Comparison of ENCODE assay signal across 8 cellular contexts in the genomic region with DNA sequence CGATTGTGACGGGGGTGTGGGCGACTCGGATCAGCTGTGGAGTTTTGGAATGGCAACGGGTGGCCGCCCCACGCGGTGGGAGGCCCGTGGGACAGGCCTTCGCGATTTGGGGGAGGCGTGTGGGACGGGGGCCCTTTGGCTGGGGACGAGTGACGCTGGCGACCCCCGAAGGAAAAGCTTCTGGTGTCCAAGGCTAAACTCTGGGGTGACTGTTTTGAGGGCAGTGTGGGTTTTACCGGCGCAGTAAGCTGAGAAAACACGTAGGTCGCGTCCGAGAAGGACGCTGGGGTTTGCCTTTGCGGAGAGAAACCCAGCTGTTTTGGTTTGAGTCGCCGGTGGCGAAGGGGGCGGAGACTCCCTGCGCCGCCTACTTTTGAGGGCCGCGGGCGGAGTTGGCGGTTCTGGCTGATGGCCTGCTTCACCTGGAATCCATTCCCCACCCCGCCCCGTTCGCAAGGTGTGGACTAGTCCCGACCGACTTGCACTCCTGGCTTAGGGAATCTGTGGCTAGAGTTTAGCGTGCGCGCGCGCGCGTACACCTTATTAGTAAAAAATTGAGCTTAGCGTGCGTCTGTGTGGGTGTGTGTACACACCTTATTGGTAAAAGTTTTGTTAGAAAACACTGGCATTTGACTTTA. TPM values are rescaled to one million over a fixed set of nuclear protein-coding genes. Genes with fewer than 3 reads are reported as not detected.
A peak's percentile ranks its signal among the peaks of the same experiment; 100 is the strongest.
DNase-seq lines count a peak whose midpoint lies in the region; ATAC-seq and TF ChIP-seq lines count a peak whose summit lies in the region.

No MANE protein-coding gene starts in this region.

- H3K27ac ChIP-seq in RWPE2 (ENCODE audit: poor library complexity, severe bottlenecking) (peak overlapping the region; percentile 70), neural cell (ENCODE audit: low read length) (peak overlapping the region; percentile 90), stomach smooth muscle (ENCODE audit: low read length) (peak overlapping the region; percentile 99)

- peak overlapping the region; percentile 96 for H3K9ac ChIP-seq in ES-I3 (ENCODE audit: low read depth, low read length)
- peak overlapping the region; percentile 93 for H3K9ac ChIP-seq in neural cell (ENCODE audit: low read length)
- peak overlapping the region; percentile 97 to 98 for H3K9ac ChIP-seq in stomach smooth muscle (ENCODE audit: low read length in 2 of 2)

- H3K4me1 ChIP-seq in ES-I3 (ENCODE audit: insufficient read depth, low read length), result peaks cover 3% of the 10 kb centered on the region; the same call in 1 of the 2 replicates
- H3K4me1 ChIP-seq in RWPE2 (ENCODE audit: insufficient read depth, poor library complexity, severe bottlenecking), result peaks cover 25% of the 10 kb centered on the region
- no peaks in the 10 kb centered on the region for H3K4me1 ChIP-seq in stomach smooth muscle (ENCODE audit: control insufficient read depth, insufficient read depth, low read length)

- H2AFZ ChIP-seq in neural cell (ENCODE audit: low read depth, low read length), result peak overlapping the region; percentile 95

- no peaks in the 10 kb centered on the region for H3K9me2 ChIP-seq in neural cell (ENCODE audit: insufficient read depth, low read length)

- peak overlapping the region; percentile 92 for H3K4me3 ChIP-seq in H7 (ENCODE audit: insufficient read depth, low read depth, low read length)
- H3K4me3 ChIP-seq in RWPE2 (ENCODE audit: severe bottlenecking), result peak overlapping the region; percentile 88
- peak overlapping the region; percentile 91 to 97 for H3K4me3 ChIP-seq in foreskin fibroblast (ENCODE audit: low read depth in 1 of 2, low read length in 2 of 2)
- peak overlapping the region; percentile 95 for H3K4me3 ChIP-seq in neural cell (ENCODE audit: low read length)
- peak overlapping the region; percentile 98 to 99 for H3K4me3 ChIP-seq in stomach smooth muscle (ENCODE audit: low read length in 2 of 2)

- TF ChIP-seq EP300 in neural cell (conservative IDR thresholded peaks at IDR 0.05; ENCODE audit: poor library complexity, severe bottlenecking), result no peak

- no peak for TF ChIP-seq RAD21 in neural cell (conservative IDR thresholded peaks at IDR 0.05)

- no peaks in the 10 kb centered on the region for H3K9me3 ChIP-seq in ES-I3 (ENCODE audit: control insufficient read depth, insufficient read depth, low read length)
- no peaks in the 10 kb centered on the region for H3K9me3 ChIP-seq in RWPE2 (ENCODE audit: severe bottlenecking)
- H3K9me3 ChIP-seq in neural cell (ENCODE audit: low read length), result no peaks in the 10 kb centered on the region
- H3K9me3 ChIP-seq in stomach smooth muscle (ENCODE audit: control insufficient read depth in 2 of 2, low read length in 2 of 2), result no peaks in the 10 kb centered on the region

- ATAC-seq in RWPE2 (ENCODE audit: low read depth), result peak; percentile 85

- TF ChIP-seq CTCF in RWPE2 (IDR thresholded peaks at IDR 0.05; ENCODE audit: poor library complexity, severe bottlenecking) (no peak), foreskin fibroblast (IDR thresholded peaks at IDR 0.05; ENCODE audit: low read depth, low read length) (no peak), neural cell (IDR thresholded peaks at IDR 0.05; ENCODE audit: poor library complexity, severe bottlenecking) (no peak)

- peak; percentile 87 for DNase-seq in H7
- peak; percentile 99 for DNase-seq in LoVo (ENCODE audit: low spot score)
- DNase-seq in RWPE2 (ENCODE audit: low spot score), result peak; percentile 99
- peak; percentile 67 for DNase-seq in activated gamma-delta T cell (lab: John Stamatoyannopoulos, UW)
- peak; percentile 64 to 89 for DNase-seq in foreskin fibroblast

- H3K79me2 ChIP-seq in neural cell (replicated peaks; ENCODE audit: insufficient read depth, low read length), result peaks cover 28% of the 10 kb centered on the region

- H4K20me1 ChIP-seq in neural cell (ENCODE audit: insufficient read depth), result no peaks in the 10 kb centered on the region

- H3F3A ChIP-seq in neural cell (ENCODE audit: insufficient read depth, low read length, poor library complexity, severe bottlenecking), result no peaks in the 10 kb centered on the region

- H3K27me3 ChIP-seq in H7 (ENCODE audit: control insufficient read depth, insufficient read depth, low read length) (no peaks in the 10 kb centered on the region), RWPE2 (ENCODE audit: insufficient read depth, poor library complexity, severe bottlenecking) (no peaks in the 10 kb centered on the region), neural cell (ENCODE audit: insufficient read depth, low read depth, low read length) (no peaks in the 10 kb centered on the region), stomach smooth muscle (ENCODE audit: control insufficient read depth in 1 of 2, insufficient read depth in 2 of 2, low read length in 2 of 2) (no peaks in the 10 kb centered on the region)

- H3K36me3 ChIP-seq in ES-I3 (ENCODE audit: insufficient read depth, low read length) (no peaks in the 10 kb centered on the region), H7 (replicated peaks; ENCODE audit: control insufficient read depth, insufficient read depth, low read length) (no peaks in the 10 kb centered on the region), RWPE2 (ENCODE audit: low read depth) (peaks cover 3% of the 10 kb centered on the region; the same call in 1 of the 2 replicates), neural cell (ENCODE audit: insufficient read depth, low read length) (no peaks in the 10 kb centered on the region), stomach smooth muscle (ENCODE audit: control insufficient read depth in 2 of 2, insufficient read depth in 2 of 2, low read length in 2 of 2) (no peaks in the 10 kb centered on the region)

- H3K4me2 ChIP-seq in neural cell (ENCODE audit: low read length), result peak overlapping the region; percentile 92

TF ChIP-seq in neural cell, 6 proteins besides CTCF, POLR2A, EP300 and RAD21:
- TF ChIP-seq EZH2 (IDR thresholded peaks at IDR 0.05; ENCODE audit: borderline replicate concordance, insufficient read depth, low read length, poor library complexity, severe bottlenecking), result no peak
- TF ChIP-seq, protein P1, sequence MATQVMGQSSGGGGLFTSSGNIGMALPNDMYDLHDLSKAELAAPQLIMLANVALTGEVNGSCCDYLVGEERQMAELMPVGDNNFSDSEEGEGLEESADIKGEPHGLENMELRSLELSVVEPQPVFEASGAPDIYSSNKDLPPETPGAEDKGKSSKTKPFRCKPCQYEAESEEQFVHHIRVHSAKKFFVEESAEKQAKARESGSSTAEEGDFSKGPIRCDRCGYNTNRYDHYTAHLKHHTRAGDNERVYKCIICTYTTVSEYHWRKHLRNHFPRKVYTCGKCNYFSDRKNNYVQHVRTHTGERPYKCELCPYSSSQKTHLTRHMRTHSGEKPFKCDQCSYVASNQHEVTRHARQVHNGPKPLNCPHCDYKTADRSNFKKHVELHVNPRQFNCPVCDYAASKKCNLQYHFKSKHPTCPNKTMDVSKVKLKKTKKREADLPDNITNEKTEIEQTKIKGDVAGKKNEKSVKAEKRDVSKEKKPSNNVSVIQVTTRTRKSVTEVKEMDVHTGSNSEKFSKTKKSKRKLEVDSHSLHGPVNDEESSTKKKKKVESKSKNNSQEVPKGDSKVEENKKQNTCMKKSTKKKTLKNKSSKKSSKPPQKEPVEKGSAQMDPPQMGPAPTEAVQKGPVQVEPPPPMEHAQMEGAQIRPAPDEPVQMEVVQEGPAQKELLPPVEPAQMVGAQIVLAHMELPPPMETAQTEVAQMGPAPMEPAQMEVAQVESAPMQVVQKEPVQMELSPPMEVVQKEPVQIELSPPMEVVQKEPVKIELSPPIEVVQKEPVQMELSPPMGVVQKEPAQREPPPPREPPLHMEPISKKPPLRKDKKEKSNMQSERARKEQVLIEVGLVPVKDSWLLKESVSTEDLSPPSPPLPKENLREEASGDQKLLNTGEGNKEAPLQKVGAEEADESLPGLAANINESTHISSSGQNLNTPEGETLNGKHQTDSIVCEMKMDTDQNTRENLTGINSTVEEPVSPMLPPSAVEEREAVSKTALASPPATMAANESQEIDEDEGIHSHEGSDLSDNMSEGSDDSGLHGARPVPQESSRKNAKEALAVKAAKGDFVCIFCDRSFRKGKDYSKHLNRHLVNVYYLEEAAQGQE (IDR thresholded peaks at IDR 0.05; ENCODE audit: borderline replicate concordance), result no peak
- peak; percentile 12 for TF ChIP-seq MXI1 (conservative IDR thresholded peaks at IDR 0.05; ENCODE audit: poor library complexity, severe bottlenecking)

RNA-seq across cellular contexts. Expression of a gene that starts 0.6 kb away (rescaled TPM):
- 51.6 and 62.2 TPM in 2 replicates for total RNA-seq in H7 (2014; rRNA removed; shearing (Covaris generic))
- 96.7 and 115 TPM in 2 replicates for polyA plus RNA-seq in neural cell
- polyA minus RNA-seq in neural cell, result 127 and 159 TPM in 2 replicates

Comparison
In these comparisons a context has a peak if more than half of its experiments do, and no peak if none do; other contexts are left out.
1. Peak in every context shown above with its lines: DNase-seq, ATAC-seq, H3K4me3 ChIP-seq and H3K27ac ChIP-seq.